ENCODE assay signal across 24 cellular contexts in genomic region chr1:202204065-202204464, GRCh38. TPM values are rescaled to one million over a fixed set of nuclear protein-coding genes. Genes with fewer than 3 reads are reported as not detected.
A peak's percentile ranks its signal among the peaks of the same experiment; 100 is the strongest.
DNase-seq lines count a peak whose midpoint lies in the region; ATAC-seq, FAIRE-seq and TF ChIP-seq lines count a peak whose summit lies in the region.
"Had no signal": no experiment of that assay in that cellular context is flagged by ENCODE, and none has a peak within 500 bp of the region (broad histone marks: within the 10 kb centered on the region; RNA-seq: fewer than 3 reads in every experiment).

No MANE protein-coding gene starts in this region.

- no peak overlapping the region for H2BK120ac ChIP-seq in IMR-90 (ENCODE audit: low read depth, low read length)

- no peak overlapping the region for H3K4me3 ChIP-seq in right cardiac atrium (ENCODE audit: low read length)
- no peak overlapping the region for H3K4me3 ChIP-seq in left ventricle myocardium inferior
- no peak overlapping the region for H3K4me3 ChIP-seq in IMR-90 (ENCODE audit: insufficient read depth, low read depth, low read length)
- no peak overlapping the region for H3K4me3 ChIP-seq in ascending aorta
- no peak overlapping the region for H3K4me3 ChIP-seq in kidney (ENCODE audit: low read length in 2 of 2)

- in situ Hi-C loops in IMR-90 (cut with MboI; ENCODE audit: low sequenced_read_pairs), result loop anchor here (5.0 kb wide), 1 partner anchor 108 kb away; no protein-coding TSS in a partner anchor

- CTCF ChIA-PET in IMR-90 (lab: Yijun Ruan, JAX), result no interaction called here

- H2BK15ac ChIP-seq in IMR-90 (ENCODE audit: low read depth, low read length), result no peak overlapping the region

- no peak overlapping the region for H3K18ac ChIP-seq in IMR-90 (ENCODE audit: low read depth, low read length)

- FAIRE-seq in kidney (lab: Jason Lieb, UNC), result no peak

- no peak overlapping the region for H4K91ac ChIP-seq in IMR-90 (ENCODE audit: insufficient read depth, low read depth, low read length)

- no peak overlapping the region for H4K8ac ChIP-seq in IMR-90 (ENCODE audit: low read depth in 2 of 2, low read length in 2 of 2)

- H3K9me3 ChIP-seq in right cardiac atrium (ENCODE audit: control insufficient read depth, low read length), result no peaks in the 10 kb centered on the region
- H3K9me3 ChIP-seq in left ventricle myocardium inferior (replicated peaks), result no peaks in the 10 kb centered on the region
- H3K9me3 ChIP-seq in IMR-90 (ENCODE audit: control insufficient read depth, insufficient read depth, low read length), result no peaks in the 10 kb centered on the region; the same call in 1 of the 2 replicates
- no peaks in the 10 kb centered on the region for H3K9me3 ChIP-seq in ascending aorta
- H3K9me3 ChIP-seq in kidney (ENCODE audit: control insufficient read depth in 1 of 2, low read length in 2 of 2), result no peaks in the 10 kb centered on the region

- intact Hi-C loops in right cardiac atrium (cut with DNase I), result no loop called here
- intact Hi-C loops in left ventricle myocardium inferior (cut with micrococcal nuclease), result no loop called here
- intact Hi-C loops in IMR-90 (cut with micrococcal nuclease), result no loop called here
- intact Hi-C loops in ascending aorta (cut with DNase I), result loop anchor here (10.0 kb wide), 1 partner anchor 381 kb away; no protein-coding TSS in a partner anchor
- intact Hi-C loops in kidney (cut with DNase I), result loop anchor here (5.0 kb wide), 1 partner anchor 113 kb away; no protein-coding TSS in a partner anchor

- H2AK5ac ChIP-seq in IMR-90 (ENCODE audit: low read depth, low read length), result no peak overlapping the region

- no peak overlapping the region for H2BK20ac ChIP-seq in IMR-90 (ENCODE audit: low read depth, low read length)

- no peaks in the 10 kb centered on the region for H4K20me1 ChIP-seq in IMR-90 (ENCODE audit: insufficient read depth, low read length)

- H3K4me2 ChIP-seq in IMR-90 (ENCODE audit: low read depth, low read length), result no peak overlapping the region

- ATAC-seq in right cardiac atrium (no peak), IMR-90 (ENCODE audit: low read depth) (no peak)
- ATAC-seq: Right ventricle myocardium inferior had no signal

- H4K5ac ChIP-seq in IMR-90 (ENCODE audit: low read depth, low read length), result no peak overlapping the region

- no peaks in the 10 kb centered on the region for H3K4me1 ChIP-seq in right cardiac atrium (ENCODE audit: control insufficient read depth, insufficient read depth, low read length)
- H3K4me1 ChIP-seq in left ventricle myocardium inferior, result peaks cover 42% of the 10 kb centered on the region
- H3K4me1 ChIP-seq in IMR-90 (ENCODE audit: control insufficient read depth, insufficient read depth, low read length), result no peaks in the 10 kb centered on the region
- peaks cover 24 to 47% of the 10 kb centered on the region in 2 donors for H3K4me1 ChIP-seq in ascending aorta
- no peaks in the 10 kb centered on the region for H3K4me1 ChIP-seq in kidney (ENCODE audit: control insufficient read depth in 1 of 2, insufficient read depth in 1 of 2, low read depth in 1 of 2, low read length in 2 of 2)

- dilution Hi-C loops in IMR-90 (cut with HindIII; ENCODE audit: low sequenced_read_pairs, unreplicated experiment), result no loop called here

- no peak overlapping the region for H2AK9ac ChIP-seq in IMR-90 (replicated peaks; ENCODE audit: low read depth, low read length, poor library complexity)

- no peak overlapping the region for H2AFZ ChIP-seq in IMR-90 (replicated peaks; ENCODE audit: low read length, poor library complexity)

- WGBS in right cardiac atrium, result 21% methylated on average over 1 of the region's 1 CpG
- WGBS in IMR-90 (ENCODE audit: extremely low coverage in 2 of 2, insufficient read length in 1 of 2), 2 experiments, result no CpG with 5 or more reads among the region's 1 CpG

- H3K9ac ChIP-seq in IMR-90 (ENCODE audit: low read depth, low read length) (no peak overlapping the region), kidney (ENCODE audit: low read length in 2 of 2) (no peak overlapping the region)

- H3K23ac ChIP-seq in IMR-90 (ENCODE audit: low read depth, low read length), result no peak overlapping the region

- H2BK5ac ChIP-seq in IMR-90 (ENCODE audit: low read depth, low read length, poor library complexity, severe bottlenecking), result peak overlapping the region; percentile 82

- no peak overlapping the region for H3K14ac ChIP-seq in IMR-90 (replicated peaks; ENCODE audit: low read depth, low read length)

- no peaks in the 10 kb centered on the region for H3K27me3 ChIP-seq in right cardiac atrium (ENCODE audit: control insufficient read depth, insufficient read depth)
- H3K27me3 ChIP-seq in left ventricle myocardium inferior (ENCODE audit: low read depth), result peaks cover 33% of the 10 kb centered on the region
- peaks cover 50% of the 10 kb centered on the region for H3K27me3 ChIP-seq in IMR-90 (ENCODE audit: control insufficient read depth, insufficient read depth, low read length)
- H3K27me3 ChIP-seq in ascending aorta, result no peaks in the 10 kb centered on the region

- H3K36me3 ChIP-seq in left ventricle myocardium inferior, result no peaks in the 10 kb centered on the region
- H3K36me3 ChIP-seq in IMR-90 (ENCODE audit: control insufficient read depth, insufficient read depth, low read length), result no peaks in the 10 kb centered on the region
- H3K36me3 ChIP-seq in ascending aorta, result peaks cover 0 to 7% of the 10 kb centered on the region in 2 donors
- H3K36me3 ChIP-seq in kidney (ENCODE audit: control insufficient read depth in 1 of 2, insufficient read depth in 2 of 2, low read length in 2 of 2), result no peaks in the 10 kb centered on the region

- no peak overlapping the region for H3K4ac ChIP-seq in IMR-90 (ENCODE audit: low read depth, low read length)

- H3K9me1 ChIP-seq in IMR-90 (ENCODE audit: insufficient read depth, low read length), result no peaks in the 10 kb centered on the region

- no peak for TF ChIP-seq POLR2A in IMR-90 (IDR thresholded peaks at IDR 0.05; ENCODE audit: low read depth, low read length)

- TF ChIP-seq RAD21 in IMR-90 (IDR thresholded peaks at IDR 0.05; ENCODE audit: low read length), result no peak

- H3K79me1 ChIP-seq in IMR-90 (ENCODE audit: low read depth in 1 of 2, low read length in 2 of 2), result no peaks in the 10 kb centered on the region

- POLR2A ChIA-PET in IMR-90 (lab: Charles Lee; ENCODE audit: unreplicated experiment), result no interaction called here

- TF ChIP-seq CTCF in left ventricle myocardium inferior (IDR thresholded peaks at IDR 0.05; ENCODE audit: borderline replicate concordance), result no peak
- TF ChIP-seq CTCF in IMR-90 (conservative IDR thresholded peaks at IDR 0.05; ENCODE audit: low read depth, low read length), result no peak
- TF ChIP-seq CTCF in ascending aorta (IDR thresholded peaks at IDR 0.05), result no peak
- TF ChIP-seq CTCF in kidney (IDR thresholded peaks at IDR 0.05; ENCODE audit: borderline replicate concordance, extremely low read depth, insufficient read depth), result no peak

- DNase-seq in right cardiac atrium (no peak), left ventricle myocardium inferior (no peak), IMR-90 (no peak), ascending aorta (ENCODE audit: low spot score in 2 of 2) (no peak), NCI-H524 (lab: John Stamatoyannopoulos, UW) (no peak), kidney (no peak), HCEC 1CT (no peak)
- DNase-seq: DMS 273 treated with DMSO at 0.1 percent for 48 hours, DMS79 treated with DMSO at 0.1 percent for 48 hours, GOT3, Kasumi-1, NCI-H1694 treated with DMSO at 0.1 percent for 48 hours, NCI-H2081 treated with DMSO at 0.1 percent for 48 hours, NCI-H2227 treated with DMSO at 0.1 percent for 48 hours, NCI-H510A, NCI-H748 treated with DMSO at 0.1 percent for 48 hours, SW 1271, T-helper 17 cell had no signal

- H3K27ac ChIP-seq in right cardiac atrium (ENCODE audit: low read length) (peak overlapping the region; percentile 89), left ventricle myocardium inferior (replicated peaks) (no peak overlapping the region), IMR-90 (ENCODE audit: insufficient read depth, low read length) (no peak overlapping the region), ascending aorta (peak overlapping the region; percentile 6 to 89), kidney (ENCODE audit: low read depth in 2 of 2, low read length in 2 of 2) (no peak overlapping the region)

- no TSS peak for BruUV-seq in IMR-90 (replicated peaks; lab: Mats Ljungman, UMichigan)

- H3K56ac ChIP-seq in IMR-90 (ENCODE audit: extremely low read depth, insufficient read depth, low read length), result no peak overlapping the region

TF ChIP-seq in IMR-90, 13 proteins besides CTCF, POLR2A, EP300 and RAD21 (continues in another document):
- TF ChIP-seq NFE2L2 (IDR thresholded peaks at IDR 0.05; ENCODE audit: low read depth, low read length) (no peak), CHD1 (IDR thresholded peaks at IDR 0.05; ENCODE audit: low read depth, low read length) (no peak)

RNA-seq across cellular contexts. Expression of gene LGR6, which starts 10.5 kb away (rescaled TPM):
- total RNA-seq in right cardiac atrium (10 to 100 TPM; 22.4 to 52.7 (median 35.8) TPM), left ventricle myocardium inferior (0.60 TPM), IMR-90 (2012; rRNA removed) (not detected in 2 replicates), ascending aorta (26.0 TPM), kidney (4.1 TPM)
- polyA plus RNA-seq in right cardiac atrium (22.5 TPM), IMR-90 (2012; rRNA removed) (not detected in 2 replicates), kidney (ENCODE audit: insufficient read depth, low read depth, low replicate concordance) (1.8 TPM)
- polyA plus RNA-seq in IMR-90 (2012; cell fraction: cytosol; rRNA removed), result 0.01 TPM in 1 of 2 replicates, not detected in the other
- polyA plus RNA-seq in IMR-90 (2012; cell fraction: nucleus; rRNA removed; ENCODE audit: low replicate concordance), result not detected in 2 replicates
- total RNA-seq: A172, G401, SK-MEL-5 had no signal
- polyA plus RNA-seq: IgD-negative memory B cell had no signal

RNA-seq across cellular contexts. Expression of gene PTPN7, which starts 43.7 kb away (rescaled TPM):
- total RNA-seq in right cardiac atrium (1 to 10 TPM in 1 of 4 donors, under 1 TPM in 3; 0.28 to 1.7 (median 0.66) TPM), left ventricle myocardium inferior (0.44 TPM), IMR-90 (2012; rRNA removed) (not detected in 2 replicates), ascending aorta (not detected), kidney (5.5 TPM)
- polyA plus RNA-seq in right cardiac atrium (0.29 TPM), IMR-90 (2012; rRNA removed) (0.05 TPM in 1 of 2 replicates, not detected in the other), kidney (ENCODE audit: insufficient read depth, low read depth, low replicate concordance) (3.5 TPM)
- polyA plus RNA-seq in IMR-90 (2012; cell fraction: cytosol; rRNA removed), result not detected in 2 replicates
- not detected in 2 replicates for polyA plus RNA-seq in IMR-90 (2012; cell fraction: nucleus; rRNA removed; ENCODE audit: low replicate concordance)
- total RNA-seq: A172, G401, MCF 10A, SK-MEL-5 had no signal

RNA-seq across cellular contexts. Expression of gene ARL8A, which starts 59.5 kb away (rescaled TPM):
- total RNA-seq in right cardiac atrium (10 to 100 TPM; 60.9 to 75.3 (median 66.7) TPM), left ventricle myocardium inferior (64.7 TPM), IMR-90 (2012; rRNA removed) (18.1 and 19.7 TPM in 2 replicates), ascending aorta (38.5 TPM), kidney (72.2 TPM)
- polyA plus RNA-seq in right cardiac atrium (32.0 TPM), IMR-90 (2012; rRNA removed) (30.7 and 38.6 TPM in 2 replicates), kidney (ENCODE audit: insufficient read depth, low read depth, low replicate concordance) (60.8 TPM)
- 17.7 and 30.7 TPM in 2 replicates for polyA plus RNA-seq in IMR-90 (2012; cell fraction: cytosol; rRNA removed)
- 37.8 and 46.1 TPM in 2 replicates for polyA plus RNA-seq in IMR-90 (2012; cell fraction: nucleus; rRNA removed; ENCODE audit: low replicate concordance)

Comparison
In these comparisons a context has a peak if more than half of its experiments do, and no peak if none do; other contexts are left out.
1. H3K27ac ChIP-seq: peak in right cardiac atrium (single experiment) and ascending aorta (2 of 2); none in left ventricle myocardium inferior (single experiment), IMR-90 (single experiment) and kidney (0 of 2).
2. intact Hi-C loops: an anchor here in ascending aorta (10.0 kb wide) and kidney (5.0 kb wide); none called in right cardiac atrium, left ventricle myocardium inferior and IMR-90.